Comparison of ENCODE assay signal across 10 cellular contexts in genomic region chr7:36289833-36290661, GRCh38.
DNase-seq lines count a peak whose midpoint lies in the region; ATAC-seq and TF ChIP-seq lines count a peak whose summit lies in the region.
"Had no signal": no experiment of that assay in that cellular context is flagged by ENCODE, and none has a peak within 500 bp of the region (broad histone marks: within the 10 kb centered on the region; RNA-seq: fewer than 3 reads in every experiment).

No MANE protein-coding gene starts in this region.

- TF ChIP-seq CTCF in C4-2B (conservative IDR thresholded peaks at IDR 0.05) (no peak), neutrophil (IDR thresholded peaks at IDR 0.05) (no peak)

- H3K27me3 ChIP-seq in duodenal mucosa (ENCODE audit: control insufficient read depth in 1 of 2, insufficient read depth in 2 of 2, low read length in 2 of 2) (no peaks in the 10 kb centered on the region), neutrophil (no peaks in the 10 kb centered on the region)
- H3K27me3 ChIP-seq: adrenal gland had no signal

- H3K9ac ChIP-seq in duodenal mucosa (ENCODE audit: low read depth in 1 of 2, low read length in 2 of 2) = peak overlapping the region; percentile 25 to 53

- peak overlapping the region; percentile 77 for H3K27ac ChIP-seq in C4-2B
- H3K27ac ChIP-seq in duodenal mucosa (ENCODE audit: low read depth, low read length) = no peak overlapping the region
- peak overlapping the region; percentile 59 for H3K27ac ChIP-seq in neutrophil

- peaks cover 35 to 43% of the 10 kb centered on the region in 2 donors for H3K4me1 ChIP-seq in duodenal mucosa (ENCODE audit: control insufficient read depth in 1 of 2, insufficient read depth in 2 of 2, low read length in 2 of 2)
- H3K4me1 ChIP-seq in neutrophil (ENCODE audit: control insufficient read depth in 1 of 2, insufficient read depth in 1 of 2, low read depth in 1 of 2, low read length in 1 of 2) = peaks cover 47 to 51% of the 10 kb centered on the region in 2 experiments

- H3K36me3 ChIP-seq in duodenal mucosa (ENCODE audit: control insufficient read depth in 1 of 2, insufficient read depth in 2 of 2, low read length in 2 of 2) (peaks cover 3 to 6% of the 10 kb centered on the region in 2 donors), neutrophil (peaks cover 38% of the 10 kb centered on the region)
- H3K36me3 ChIP-seq: adrenal gland had no signal

- peak; percentile 83 for DNase-seq in HuH-7.5 (ENCODE audit: low spot score)
- DNase-seq in NOMO-1 treated with DMSO at 0.1 percent for 48 hours (lab: John Stamatoyannopoulos, UW; ENCODE audit: unreplicated experiment) = no peak
- DNase-seq in GF-D8 (lab: John Stamatoyannopoulos, UW) = no peak
- DNase-seq: activated CD4-positive, alpha-beta memory T cell treated with anti-CD3 and anti-CD28 coated beads for 36 hours had no signal

- H3K4me3 ChIP-seq in duodenal mucosa (ENCODE audit: low read depth in 1 of 2, low read length in 2 of 2) (peak overlapping the region in 1 of 2 donors; percentile 15), neutrophil (ENCODE audit: low read depth in 1 of 2, low read length in 1 of 2) (no peak overlapping the region)
- H3K4me3 ChIP-seq: adrenal gland had no signal

- ATAC-seq in GM18520 (IDR thresholded peaks at IDR 0.05; ENCODE audit: unreplicated experiment) = no peak
- no peak for ATAC-seq in HG03469 (IDR thresholded peaks at IDR 0.05; ENCODE audit: unreplicated experiment)

- H3K9me3 ChIP-seq in duodenal mucosa (ENCODE audit: control insufficient read depth in 1 of 2, low read length in 2 of 2) = no peaks in the 10 kb centered on the region
- no peaks in the 10 kb centered on the region for H3K9me3 ChIP-seq in neutrophil
- H3K9me3 ChIP-seq: adrenal gland had no signal
